ENCODE assay signal across 21 cellular contexts in the genomic region with DNA sequence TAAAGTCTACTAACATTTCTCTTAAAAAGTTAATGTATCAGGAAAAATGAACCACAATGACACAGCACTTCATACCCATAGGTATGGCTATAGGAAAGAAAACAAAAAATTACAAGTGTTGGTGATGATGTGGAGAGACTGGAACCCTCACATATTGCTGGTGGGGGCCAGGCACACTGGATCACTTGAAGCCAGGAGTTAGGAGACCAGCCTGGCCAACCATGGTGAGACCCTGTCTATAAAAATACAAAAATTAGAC. TPM values are rescaled to one million over a fixed set of nuclear protein-coding genes. Genes with fewer than 3 reads are reported as not detected.
DNase-seq lines count a peak whose midpoint lies in the region; ATAC-seq and TF ChIP-seq lines count a peak whose summit lies in the region.
"Had no signal": no experiment of that assay in that cellular context is flagged by ENCODE, and none has a peak within 500 bp of the region (broad histone marks: within the 10 kb centered on the region; RNA-seq: fewer than 3 reads in every experiment).

No MANE protein-coding gene starts in this region.

- no peaks in the 10 kb centered on the region for H3K27me3 ChIP-seq in IMR-90 (ENCODE audit: control insufficient read depth, insufficient read depth, low read length)
- H3K27me3 ChIP-seq: BE2C had no signal

- peaks cover 26 to 73% of the 10 kb centered on the region in 2 experiments for H3K79me1 ChIP-seq in IMR-90 (ENCODE audit: low read depth in 1 of 2, low read length in 2 of 2)

- no peak overlapping the region for H3K9ac ChIP-seq in IMR-90 (ENCODE audit: low read depth, low read length)

- H3K56ac ChIP-seq in IMR-90 (ENCODE audit: extremely low read depth, insufficient read depth, low read length): no peak overlapping the region

- TF ChIP-seq RAD21 in IMR-90 (IDR thresholded peaks at IDR 0.05; ENCODE audit: low read length): no peak

- H2BK20ac ChIP-seq in IMR-90 (ENCODE audit: low read depth, low read length): no peak overlapping the region

- peaks cover 1% of the 10 kb centered on the region; the same call in 1 of the 2 replicates for H3K36me3 ChIP-seq in IMR-90 (ENCODE audit: control insufficient read depth, insufficient read depth, low read length)
- H3K36me3 ChIP-seq: BE2C had no signal

- no peak overlapping the region for H3K27ac ChIP-seq in IMR-90 (ENCODE audit: insufficient read depth, low read length)
- H3K27ac ChIP-seq: RWPE1 had no signal

- dilution Hi-C loops in IMR-90 (cut with HindIII; ENCODE audit: low sequenced_read_pairs, unreplicated experiment): no loop called here

- H3K4ac ChIP-seq in IMR-90 (ENCODE audit: low read depth, low read length): no peak overlapping the region

- no peak for ATAC-seq in activated T-cell treated with anti-CD3 and anti-CD28 coated beads, Interleukin-2, amount 50 U/mL, for 72 hours (replicated peaks in 1 of 2)
- no peak for ATAC-seq in IMR-90 (ENCODE audit: low read depth)
- ATAC-seq in stimulated activated effector memory CD8-positive, alpha-beta T cell treated with anti-CD3 and anti-CD28 coated beads, Interleukin-12 subunit alpha, Interleukin-12 subunit beta, amount 100 ng/mL, for 72 hours: peak; percentile 31
- ATAC-seq: Panc1 had no signal

- H2BK120ac ChIP-seq in IMR-90 (ENCODE audit: low read depth, low read length): no peak overlapping the region

- peaks cover 3% of the 10 kb centered on the region; the same call in 1 of the 2 replicates for H3K9me1 ChIP-seq in IMR-90 (ENCODE audit: insufficient read depth, low read length)

- no peak for TF ChIP-seq POLR2A in IMR-90 (IDR thresholded peaks at IDR 0.05; ENCODE audit: low read depth, low read length)

- H3K14ac ChIP-seq in IMR-90 (replicated peaks; ENCODE audit: low read depth, low read length): no peak overlapping the region

- no peaks in the 10 kb centered on the region for H3K27me3 Mint-ChIP-seq in activated T-cell treated with anti-CD3 and anti-CD28 coated beads, Interleukin-2, amount 50 U/mL, for 72 hours (ENCODE audit: low read depth)
- H3K27me3 Mint-ChIP-seq in activated T-helper 2 cell treated with anti-CD3 and anti-CD28 coated beads, Interferon-gamma antibody, Interleukin-2, Interleukin-4, amounts not matched to agents 10 μg/mL and 5 μg/mL and 100 μg/mL, durations not matched to agents 14 hours and 24 hours and 36 hours (ENCODE audit: low read depth): no peaks in the 10 kb centered on the region

- H2AK9ac ChIP-seq in IMR-90 (replicated peaks; ENCODE audit: low read depth, low read length, poor library complexity): no peak overlapping the region

- peak overlapping the region in 1 of 2 donors; percentile 32 for H3K4me3 Mint-ChIP-seq in activated T-cell treated with anti-CD3 and anti-CD28 coated beads, Interleukin-2, amount 50 U/mL, for 72 hours
- H3K4me3 Mint-ChIP-seq in activated T-helper 2 cell treated with anti-CD3 and anti-CD28 coated beads, Interferon-gamma antibody, Interleukin-2, Interleukin-4, amounts not matched to agents 10 μg/mL and 5 μg/mL and 100 μg/mL, durations not matched to agents 14 hours and 24 hours and 36 hours (ENCODE audit: low read depth): no peak overlapping the region
- no peak overlapping the region for H3K4me3 Mint-ChIP-seq in stimulated activated effector memory CD8-positive, alpha-beta T cell treated with anti-CD3 and anti-CD28 coated beads, Interleukin-12 subunit alpha, Interleukin-12 subunit beta, amount 100 ng/mL, for 72 hours
- H3K4me3 Mint-ChIP-seq: CD14-positive monocyte had no signal

- H2AFZ ChIP-seq in IMR-90 (replicated peaks; ENCODE audit: low read length, poor library complexity): no peak overlapping the region

- H3K27ac Mint-ChIP-seq in activated T-cell treated with anti-CD3 and anti-CD28 coated beads, Interleukin-2, amount 50 U/mL, for 72 hours: peak overlapping the region; percentile 57
- peak overlapping the region; percentile 2 for H3K27ac Mint-ChIP-seq in activated T-helper 2 cell treated with anti-CD3 and anti-CD28 coated beads, Interferon-gamma antibody, Interleukin-2, Interleukin-4, amounts not matched to agents 10 μg/mL and 5 μg/mL and 100 μg/mL, durations not matched to agents 14 hours and 24 hours and 36 hours
- peak overlapping the region; percentile 78 for H3K27ac Mint-ChIP-seq in stimulated activated effector memory CD8-positive, alpha-beta T cell treated with anti-CD3 and anti-CD28 coated beads, Interleukin-12 subunit alpha, Interleukin-12 subunit beta, amount 100 ng/mL, for 72 hours

- TF ChIP-seq CTCF in IMR-90 (conservative IDR thresholded peaks at IDR 0.05; ENCODE audit: low read depth, low read length): no peak

- CTCF ChIA-PET in IMR-90 (lab: Yijun Ruan, JAX): no interaction called here

- no peak overlapping the region for H3K23ac ChIP-seq in IMR-90 (ENCODE audit: low read depth, low read length)

- peaks cover 42% of the 10 kb centered on the region for H4K20me1 ChIP-seq in IMR-90 (ENCODE audit: insufficient read depth, low read length)

- DNase-seq in activated T-cell treated with anti-CD3 and anti-CD28 coated beads, Interleukin-2, amount 50 U/mL, for 72 hours: no peak
- no peak for DNase-seq in activated T-cell treated with anti-CD3 and anti-CD28 coated beads, Interleukin-2, amount 50 U/mL, for 48 hours
- DNase-seq in IMR-90 (no peak), HuH-7 (ENCODE audit: low spot score) (no peak)
- no peak for DNase-seq in activated T-helper 2 cell treated with anti-CD3 and anti-CD28 coated beads, Interferon-gamma antibody, Interleukin-2, Interleukin-4, amounts not matched to agents 10 μg/mL and 5 μg/mL and 100 μg/mL, durations not matched to agents 14 hours and 24 hours and 36 hours (ENCODE audit: low spot score)
- no peak for DNase-seq in stimulated activated effector memory CD8-positive, alpha-beta T cell treated with anti-CD3 and anti-CD28 coated beads, Interleukin-12 subunit alpha, Interleukin-12 subunit beta, amount 100 ng/mL, for 72 hours (ENCODE audit: low spot score in 2 of 2)
- DNase-seq in activated effector memory CD4-positive, alpha-beta T cell treated with Interleukin-2 at 50 U/mL for 16 hours: no peak
- DNase-seq: BE2C; DMS53; Kasumi-1; NCI-H1092 treated with DMSO at 0.1 percent for 48 hours; NCI-H1436; NCI-H187; NCI-H446 treated with DMSO at 0.1 percent for 48 hours; NCI-H526; NCI-H82; NK-92 treated with Interleukin-12 subunit alpha and Interleukin-12 subunit beta, amount 100 ng/mL, for 24 hours; SHP77 had no signal

- no peak overlapping the region for H3K4me3 ChIP-seq in IMR-90 (ENCODE audit: insufficient read depth, low read depth, low read length)

- H2BK5ac ChIP-seq in IMR-90 (ENCODE audit: low read depth, low read length, poor library complexity, severe bottlenecking): no peak overlapping the region

- H3K4me1 ChIP-seq in IMR-90 (ENCODE audit: control insufficient read depth, insufficient read depth, low read length): no peaks in the 10 kb centered on the region

- no TSS peak for BruUV-seq in IMR-90 (replicated peaks; lab: Mats Ljungman, UMichigan)

- H4K91ac ChIP-seq in IMR-90 (ENCODE audit: insufficient read depth, low read depth, low read length): no peak overlapping the region

- H3K4me1 Mint-ChIP-seq in activated T-cell treated with anti-CD3 and anti-CD28 coated beads, Interleukin-2, amount 50 U/mL, for 72 hours (ENCODE audit: low read depth): peaks cover 24% of the 10 kb centered on the region
- H3K4me1 Mint-ChIP-seq in activated T-helper 2 cell treated with anti-CD3 and anti-CD28 coated beads, Interferon-gamma antibody, Interleukin-2, Interleukin-4, amounts not matched to agents 10 μg/mL and 5 μg/mL and 100 μg/mL, durations not matched to agents 14 hours and 24 hours and 36 hours (ENCODE audit: low read depth): peaks cover 9% of the 10 kb centered on the region
- H3K4me1 Mint-ChIP-seq in stimulated activated effector memory CD8-positive, alpha-beta T cell treated with anti-CD3 and anti-CD28 coated beads, Interleukin-12 subunit alpha, Interleukin-12 subunit beta, amount 100 ng/mL, for 72 hours: peaks cover 58% of the 10 kb centered on the region

- peaks cover 0 to 6% of the 10 kb centered on the region in 2 donors for H3K36me3 Mint-ChIP-seq in activated T-cell treated with anti-CD3 and anti-CD28 coated beads, Interleukin-2, amount 50 U/mL, for 72 hours (ENCODE audit: insufficient read depth in 2 of 2)
- H3K36me3 Mint-ChIP-seq in activated T-helper 2 cell treated with anti-CD3 and anti-CD28 coated beads, Interferon-gamma antibody, Interleukin-2, Interleukin-4, amounts not matched to agents 10 μg/mL and 5 μg/mL and 100 μg/mL, durations not matched to agents 14 hours and 24 hours and 36 hours (ENCODE audit: low read depth): peaks cover 29% of the 10 kb centered on the region
- peaks cover 20% of the 10 kb centered on the region for H3K36me3 Mint-ChIP-seq in stimulated activated effector memory CD8-positive, alpha-beta T cell treated with anti-CD3 and anti-CD28 coated beads, Interleukin-12 subunit alpha, Interleukin-12 subunit beta, amount 100 ng/mL, for 72 hours

- peaks cover 1% of the 10 kb centered on the region; the same call in 1 of the 2 replicates for H3K9me3 ChIP-seq in IMR-90 (ENCODE audit: control insufficient read depth, insufficient read depth, low read length)
- H3K9me3 ChIP-seq: BE2C had no signal

- POLR2A ChIA-PET in IMR-90 (lab: Charles Lee; ENCODE audit: unreplicated experiment): no interaction called here

- no peak overlapping the region for H2AK5ac ChIP-seq in IMR-90 (ENCODE audit: low read depth, low read length)

- no peak overlapping the region for H4K8ac ChIP-seq in IMR-90 (ENCODE audit: low read depth in 2 of 2, low read length in 2 of 2)

- no peak overlapping the region for H3K4me2 ChIP-seq in IMR-90 (ENCODE audit: low read depth, low read length)

- H2BK15ac ChIP-seq in IMR-90 (ENCODE audit: low read depth, low read length): no peak overlapping the region

- no peak overlapping the region for H3K18ac ChIP-seq in IMR-90 (ENCODE audit: low read depth, low read length)

- no peak overlapping the region for H4K5ac ChIP-seq in IMR-90 (ENCODE audit: low read depth, low read length)

- in situ Hi-C loops in IMR-90 (cut with MboI; ENCODE audit: low sequenced_read_pairs): no loop called here

- intact Hi-C loops in IMR-90 (cut with micrococcal nuclease): no loop called here
- intact Hi-C loops in activated T-helper 2 cell treated with anti-CD3 and anti-CD28 coated beads, Interferon-gamma antibody, Interleukin-2, Interleukin-4, amounts not matched to agents 10 μg/mL and 5 μg/mL and 100 μg/mL, durations not matched to agents 14 hours and 24 hours and 36 hours (cut with micrococcal nuclease): no loop called here

- no peaks in the 10 kb centered on the region for H3K9me3 Mint-ChIP-seq in activated T-cell treated with anti-CD3 and anti-CD28 coated beads, Interleukin-2, amount 50 U/mL, for 72 hours
- no peaks in the 10 kb centered on the region for H3K9me3 Mint-ChIP-seq in activated T-helper 2 cell treated with anti-CD3 and anti-CD28 coated beads, Interferon-gamma antibody, Interleukin-2, Interleukin-4, amounts not matched to agents 10 μg/mL and 5 μg/mL and 100 μg/mL, durations not matched to agents 14 hours and 24 hours and 36 hours
- no peaks in the 10 kb centered on the region for H3K9me3 Mint-ChIP-seq in stimulated activated effector memory CD8-positive, alpha-beta T cell treated with anti-CD3 and anti-CD28 coated beads, Interleukin-12 subunit alpha, Interleukin-12 subunit beta, amount 100 ng/mL, for 72 hours

RNA-seq across cellular contexts. Expression of a gene that starts 26.7 kb away (rescaled TPM):
- total RNA-seq in activated T-cell treated with anti-CD3 and anti-CD28 coated beads, Interleukin-2, amount 50 U/mL, for 72 hours: 10 to 100 TPM; 64.0 to 82.8 TPM
- 20.0 and 23.7 TPM in 2 replicates for total RNA-seq in IMR-90 (2012; rRNA removed)
- polyA plus RNA-seq in IMR-90 (2012; rRNA removed): 8.9 and 9.5 TPM in 2 replicates
- 5.9 and 6.1 TPM in 2 replicates for polyA plus RNA-seq in IMR-90 (2012; cell fraction: cytosol; rRNA removed)
- 5.2 and 7.9 TPM in 2 replicates for polyA plus RNA-seq in IMR-90 (2012; cell fraction: nucleus; rRNA removed; ENCODE audit: low replicate concordance)
- total RNA-seq in activated T-helper 2 cell treated with anti-CD3 and anti-CD28 coated beads, Interferon-gamma antibody, Interleukin-2, Interleukin-4, amounts not matched to agents 10 μg/mL and 5 μg/mL and 100 μg/mL, durations not matched to agents 14 hours and 24 hours and 36 hours: 70.5 and 74.3 TPM in 2 replicates

Comparison
In these comparisons a context has a peak if more than half of its experiments do, and no peak if none do; other contexts are left out.
1. H3K27ac Mint-ChIP-seq: peak in every context shown above with its lines; median percentile 78 in stimulated activated effector memory CD8-positive, alpha-beta T cell treated with anti-CD3 and anti-CD28 coated beads, Interleukin-12 subunit alpha, Interleukin-12 subunit beta, amount 100 ng/mL, for 72 hours; 57 in activated T-cell treated with anti-CD3 and anti-CD28 coated beads, Interleukin-2, amount 50 U/mL, for 72 hours; 2 in activated T-helper 2 cell treated with anti-CD3 and anti-CD28 coated beads, Interferon-gamma antibody, Interleukin-2, Interleukin-4, amounts not matched to agents 10 μg/mL and 5 μg/mL and 100 μg/mL, durations not matched to agents 14 hours and 24 hours and 36 hours.